ENCODE assay signal across 1 cellular context in genomic region chr4:185471235-185472062, GRCh38.
TF ChIP-seq lines count a peak whose summit lies in the region.

Gene CCDC110 (minus strand): TSS chr4:185471733. CDS start chr4:185471683, 50 bp downstream.

TF ChIP-seq in K562, 482 proteins besides CTCF, POLR2A, EP300 and RAD21 (continued from another document and continues in another):
- no peak for TF ChIP-seq MEF2A (IDR thresholded peaks at IDR 0.05; ENCODE audit: control insufficient read depth, low read depth, low read length)
- peak in 1 of 2 experiments; percentile 14 for TF ChIP-seq E2F6 (IDR thresholded peaks at IDR 0.05; ENCODE audit: borderline replicate concordance in 1 of 2, extremely low read depth in 1 of 2, insufficient read depth in 1 of 2, insufficient read length in 1 of 2, low read depth in 1 of 2, low read length in 1 of 2, poor library complexity in 1 of 2, severe bottlenecking in 1 of 2)
- no peak for TF ChIP-seq ARID1B (IDR thresholded peaks at IDR 0.05)
- no peak for TF ChIP-seq ETV6 (IDR thresholded peaks at IDR 0.05; ENCODE audit: borderline replicate concordance in 1 of 2, low read depth in 2 of 2, low read length in 1 of 2)
- no peak for TF ChIP-seq ETV6 (CRISPR knock-in tag; IDR thresholded peaks at IDR 0.05; ENCODE audit: borderline replicate concordance)
- TF ChIP-seq TEAD4 (IDR thresholded peaks at IDR 0.05; ENCODE audit: low read length), result no peak
- TF ChIP-seq TEAD4 (CRISPR knock-in tag; IDR thresholded peaks at IDR 0.05; ENCODE audit: borderline replicate concordance), result no peak
- no peak for TF ChIP-seq ZKSCAN1 (IDR thresholded peaks at IDR 0.05; ENCODE audit: low read depth, low read length)
- peak; percentile 55; the same call in 1 of the 2 replicates for TF ChIP-seq THAP12 (CRISPR knock-in tag; IDR thresholded peaks at IDR 0.05)
- TF ChIP-seq ZNF174 (CRISPR knock-in tag; IDR thresholded peaks at IDR 0.05), result no peak
- no peak for TF ChIP-seq PML (IDR thresholded peaks at IDR 0.05; ENCODE audit: low read length)
- no peak for TF ChIP-seq NFE2L1 (tag; IDR thresholded peaks at IDR 0.05; ENCODE audit: borderline replicate concordance, low read depth)
- peak; percentile 88 for TF ChIP-seq CTBP1 (IDR thresholded peaks at IDR 0.05; ENCODE audit: borderline replicate concordance)
- TF ChIP-seq, protein P1, sequence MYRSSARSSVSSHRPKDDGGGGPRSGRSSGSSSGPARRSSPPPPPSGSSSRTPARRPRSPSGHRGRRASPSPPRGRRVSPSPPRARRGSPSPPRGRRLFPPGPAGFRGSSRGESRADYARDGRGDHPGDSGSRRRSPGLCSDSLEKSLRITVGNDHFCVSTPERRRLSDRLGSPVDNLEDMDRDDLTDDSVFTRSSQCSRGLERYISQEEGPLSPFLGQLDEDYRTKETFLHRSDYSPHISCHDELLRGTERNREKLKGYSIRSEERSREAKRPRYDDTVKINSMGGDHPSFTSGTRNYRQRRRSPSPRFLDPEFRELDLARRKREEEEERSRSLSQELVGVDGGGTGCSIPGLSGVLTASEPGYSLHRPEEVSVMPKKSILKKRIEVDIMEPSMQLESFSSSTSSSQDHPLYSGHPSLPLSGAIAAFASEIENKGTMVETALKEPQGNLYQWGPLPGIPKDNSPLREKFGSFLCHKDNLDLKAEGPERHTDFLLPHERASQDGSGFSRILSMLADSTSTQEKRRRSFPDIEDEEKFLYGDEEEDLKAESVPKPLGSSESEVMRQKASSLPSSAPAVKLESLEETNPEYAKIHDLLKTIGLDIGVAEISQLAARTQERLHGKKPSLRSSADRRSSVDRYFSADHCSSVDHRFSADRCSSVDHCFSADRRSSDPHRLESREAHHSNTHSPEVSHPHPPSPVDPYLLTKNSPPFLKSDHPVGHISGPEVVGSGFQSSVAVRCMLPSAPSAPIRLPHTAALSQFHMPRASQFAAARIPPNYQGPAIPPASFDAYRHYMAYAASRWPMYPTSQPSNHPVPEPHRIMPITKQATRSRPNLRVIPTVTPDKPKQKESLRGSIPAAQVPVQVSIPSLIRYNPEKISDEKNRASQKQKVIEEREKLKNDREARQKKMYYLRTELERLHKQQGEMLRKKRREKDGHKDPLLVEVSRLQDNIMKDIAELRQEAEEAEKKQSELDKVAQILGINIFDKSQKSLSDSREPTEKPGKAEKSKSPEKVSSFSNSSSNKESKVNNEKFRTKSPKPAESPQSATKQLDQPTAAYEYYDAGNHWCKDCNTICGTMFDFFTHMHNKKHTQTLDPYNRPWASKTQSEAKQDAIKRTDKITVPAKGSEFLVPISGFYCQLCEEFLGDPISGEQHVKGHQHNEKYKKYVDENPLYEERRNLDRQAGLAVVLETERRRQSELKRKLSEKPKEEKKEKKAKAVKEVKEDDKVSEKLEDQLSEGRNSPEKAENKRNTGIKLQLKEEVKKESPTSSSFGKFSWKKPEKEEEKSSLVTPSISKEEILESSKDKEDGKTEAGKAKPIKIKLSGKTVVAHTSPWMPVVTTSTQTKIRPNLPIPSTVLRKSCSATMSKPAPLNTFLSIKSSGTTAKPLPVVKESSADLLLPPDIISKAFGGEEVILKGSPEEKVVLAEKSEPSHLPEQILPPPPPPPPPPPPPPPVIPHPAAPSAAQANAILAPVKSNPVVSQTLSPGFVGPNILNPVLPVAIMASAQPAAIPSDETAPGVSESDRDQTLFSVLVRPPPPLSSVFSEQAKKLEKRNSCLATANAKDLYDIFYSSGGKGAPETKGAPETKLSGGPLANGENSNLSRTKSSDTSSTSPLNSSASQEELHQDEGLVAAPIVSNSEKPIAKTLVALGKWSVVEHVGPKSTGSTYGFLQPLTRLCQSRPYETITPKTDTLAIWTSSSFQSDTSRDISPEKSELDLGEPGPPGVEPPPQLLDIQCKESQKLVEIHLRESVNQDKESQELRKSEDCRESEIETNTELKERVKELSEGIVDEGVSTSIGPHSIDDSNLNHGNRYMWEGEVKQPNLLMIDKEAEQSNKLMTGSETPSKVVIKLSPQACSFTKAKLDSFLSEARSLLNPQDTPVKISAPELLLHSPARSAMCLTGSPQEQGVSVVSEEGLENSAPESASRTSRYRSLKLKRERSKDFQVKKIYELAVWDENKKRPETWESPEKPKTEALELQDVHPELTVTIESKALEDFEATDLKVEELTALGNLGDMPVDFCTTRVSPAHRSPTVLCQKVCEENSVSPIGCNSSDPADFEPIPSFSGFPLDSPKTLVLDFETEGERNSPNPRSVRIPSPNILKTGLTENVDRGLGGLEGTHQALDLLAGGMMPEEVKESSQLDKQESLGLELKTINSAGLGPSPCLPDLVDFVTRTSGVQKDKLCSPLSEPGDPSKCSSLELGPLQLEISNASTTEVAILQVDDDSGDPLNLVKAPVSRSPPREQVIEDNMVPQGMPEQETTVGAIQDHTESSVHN (IDR thresholded peaks at IDR 0.05; ENCODE audit: borderline replicate concordance in 1 of 2, low read depth in 1 of 2), result no peak
- peak; percentile 95 for TF ChIP-seq VEZF1 (CRISPR knock-in tag; IDR thresholded peaks at IDR 0.05)
- TF ChIP-seq EWSR1 (IDR thresholded peaks at IDR 0.05; ENCODE audit: borderline replicate concordance, low read depth, partially characterized antibody), result no peak
- no peak for TF ChIP-seq CEBPB (tag; IDR thresholded peaks at IDR 0.05)
- peak; percentile 29; the same call in 1 of the 2 replicates for TF ChIP-seq MTA3 (IDR thresholded peaks at IDR 0.05; ENCODE audit: borderline replicate concordance)
- TF ChIP-seq, protein P2, sequence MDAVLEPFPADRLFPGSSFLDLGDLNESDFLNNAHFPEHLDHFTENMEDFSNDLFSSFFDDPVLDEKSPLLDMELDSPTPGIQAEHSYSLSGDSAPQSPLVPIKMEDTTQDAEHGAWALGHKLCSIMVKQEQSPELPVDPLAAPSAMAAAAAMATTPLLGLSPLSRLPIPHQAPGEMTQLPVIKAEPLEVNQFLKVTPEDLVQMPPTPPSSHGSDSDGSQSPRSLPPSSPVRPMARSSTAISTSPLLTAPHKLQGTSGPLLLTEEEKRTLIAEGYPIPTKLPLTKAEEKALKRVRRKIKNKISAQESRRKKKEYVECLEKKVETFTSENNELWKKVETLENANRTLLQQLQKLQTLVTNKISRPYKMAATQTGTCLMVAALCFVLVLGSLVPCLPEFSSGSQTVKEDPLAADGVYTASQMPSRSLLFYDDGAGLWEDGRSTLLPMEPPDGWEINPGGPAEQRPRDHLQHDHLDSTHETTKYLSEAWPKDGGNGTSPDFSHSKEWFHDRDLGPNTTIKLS (IDR thresholded peaks at IDR 0.05; ENCODE audit: borderline replicate concordance, low read depth), result peak; percentile 30; the same call in 1 of the 2 replicates
- no peak for TF ChIP-seq CBX8 (IDR thresholded peaks at IDR 0.05; ENCODE audit: borderline replicate concordance, extremely low read depth, low read depth, low read length, poor library complexity, severe bottlenecking)
- no peak for TF ChIP-seq RFX1 (IDR thresholded peaks at IDR 0.05)
- TF ChIP-seq KAT2B (IDR thresholded peaks at IDR 0.05; ENCODE audit: low read depth, low read length), result no peak
- no peak for TF ChIP-seq ZNF239 (CRISPR knock-in tag; IDR thresholded peaks at IDR 0.05)
- no peak for TF ChIP-seq TCF7 (IDR thresholded peaks at IDR 0.05; ENCODE audit: borderline replicate concordance)
- TF ChIP-seq, protein P3, sequence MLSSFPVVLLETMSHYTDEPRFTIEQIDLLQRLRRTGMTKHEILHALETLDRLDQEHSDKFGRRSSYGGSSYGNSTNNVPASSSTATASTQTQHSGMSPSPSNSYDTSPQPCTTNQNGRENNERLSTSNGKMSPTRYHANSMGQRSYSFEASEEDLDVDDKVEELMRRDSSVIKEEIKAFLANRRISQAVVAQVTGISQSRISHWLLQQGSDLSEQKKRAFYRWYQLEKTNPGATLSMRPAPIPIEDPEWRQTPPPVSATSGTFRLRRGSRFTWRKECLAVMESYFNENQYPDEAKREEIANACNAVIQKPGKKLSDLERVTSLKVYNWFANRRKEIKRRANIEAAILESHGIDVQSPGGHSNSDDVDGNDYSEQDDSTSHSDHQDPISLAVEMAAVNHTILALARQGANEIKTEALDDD (IDR thresholded peaks at IDR 0.05), result no peak
- TF ChIP-seq SMAD4 (CRISPR knock-in tag; conservative IDR thresholded peaks at IDR 0.05), result peak; percentile 44; the same call in 1 of the 2 replicates
- TF ChIP-seq STAG1 (CRISPR knock-in tag; IDR thresholded peaks at IDR 0.05; ENCODE audit: borderline replicate concordance), result 0 out of 2 replicates have a peak, but pooled peaks have one; percentile 19
- TF ChIP-seq, protein P4, sequence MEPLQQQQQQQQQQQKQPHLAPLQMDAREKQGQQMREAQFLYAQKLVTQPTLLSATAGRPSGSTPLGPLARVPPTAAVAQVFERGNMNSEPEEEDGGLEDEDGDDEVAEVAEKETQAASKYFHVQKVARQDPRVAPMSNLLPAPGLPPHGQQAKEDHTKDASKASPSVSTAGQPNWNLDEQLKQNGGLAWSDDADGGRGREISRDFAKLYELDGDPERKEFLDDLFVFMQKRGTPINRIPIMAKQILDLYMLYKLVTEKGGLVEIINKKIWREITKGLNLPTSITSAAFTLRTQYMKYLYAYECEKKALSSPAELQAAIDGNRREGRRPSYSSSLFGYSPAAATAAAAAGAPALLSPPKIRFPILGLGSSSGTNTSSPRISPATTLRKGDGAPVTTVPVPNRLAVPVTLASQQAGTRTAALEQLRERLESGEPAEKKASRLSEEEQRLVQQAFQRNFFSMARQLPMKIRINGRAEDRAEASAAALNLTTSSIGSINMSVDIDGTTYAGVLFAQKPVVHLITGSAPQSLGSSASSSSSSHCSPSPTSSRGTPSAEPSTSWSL (CRISPR knock-in tag; IDR thresholded peaks at IDR 0.05; ENCODE audit: borderline replicate concordance), result no peak
- TF ChIP-seq, protein P5, sequence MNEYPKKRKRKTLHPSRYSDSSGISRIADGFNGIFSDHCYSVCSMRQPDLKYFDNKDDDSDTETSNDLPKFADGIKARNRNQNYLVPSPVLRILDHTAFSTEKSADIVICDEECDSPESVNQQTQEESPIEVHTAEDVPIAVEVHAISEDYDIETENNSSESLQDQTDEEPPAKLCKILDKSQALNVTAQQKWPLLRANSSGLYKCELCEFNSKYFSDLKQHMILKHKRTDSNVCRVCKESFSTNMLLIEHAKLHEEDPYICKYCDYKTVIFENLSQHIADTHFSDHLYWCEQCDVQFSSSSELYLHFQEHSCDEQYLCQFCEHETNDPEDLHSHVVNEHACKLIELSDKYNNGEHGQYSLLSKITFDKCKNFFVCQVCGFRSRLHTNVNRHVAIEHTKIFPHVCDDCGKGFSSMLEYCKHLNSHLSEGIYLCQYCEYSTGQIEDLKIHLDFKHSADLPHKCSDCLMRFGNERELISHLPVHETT (CRISPR knock-in tag; conservative IDR thresholded peaks at IDR 0.05 in 1 of 2, IDR thresholded peaks at IDR 0.05 in 1 of 2), result no peak
- peak; percentile 85 for TF ChIP-seq RB1 (IDR thresholded peaks at IDR 0.05; ENCODE audit: low read depth)
- TF ChIP-seq USF2 (CRISPR knock-in tag; IDR thresholded peaks at IDR 0.05), result 0 out of 2 replicates have a peak, but pooled peaks have one; percentile 4
- 0 out of 2 replicates have a peak, but pooled peaks have one; percentile 24 for TF ChIP-seq POLR2G (IDR thresholded peaks at IDR 0.05; ENCODE audit: low read depth, low read length)
- TF ChIP-seq E2F5 (CRISPR knock-in tag; IDR thresholded peaks at IDR 0.05), result no peak
